ENCODE assay signal across 11 cellular contexts in the genomic region with DNA sequence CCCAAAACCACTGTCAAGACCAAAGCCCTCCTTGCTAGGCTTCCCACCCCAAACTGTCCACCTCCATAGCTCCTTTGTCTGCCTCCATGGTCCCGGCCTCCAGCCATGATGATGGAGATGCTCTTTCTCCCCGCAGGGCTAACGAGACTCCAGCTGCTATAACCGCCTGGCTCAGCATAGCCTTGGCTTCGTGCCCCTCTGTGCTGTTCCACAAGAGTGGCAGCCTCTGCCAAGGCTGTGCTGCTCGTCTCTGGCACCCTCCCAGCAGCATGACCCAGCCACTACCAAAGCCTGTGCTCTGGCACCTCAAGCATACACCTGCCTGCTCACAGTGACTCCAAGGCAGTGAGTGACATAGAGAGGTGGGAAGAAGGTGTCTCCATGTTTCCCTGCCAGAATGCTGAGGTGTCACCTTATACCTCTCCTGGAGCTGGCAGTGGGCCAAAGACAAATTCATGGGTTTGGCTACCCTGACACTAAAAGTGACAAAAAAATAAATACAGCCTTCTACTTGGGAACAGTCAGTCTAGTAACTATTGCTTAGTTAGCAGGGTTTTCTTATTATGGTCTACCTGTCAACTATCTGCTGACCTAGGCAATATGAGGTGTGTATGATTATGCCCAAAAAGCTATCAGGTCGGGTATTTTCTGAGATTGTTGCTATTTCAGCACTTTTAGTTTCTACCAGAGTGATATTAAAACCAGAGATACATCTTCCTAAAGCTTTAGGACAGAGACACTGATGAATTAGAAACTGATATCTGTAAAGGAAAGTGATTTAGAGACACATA. TPM values are rescaled to one million over a fixed set of nuclear protein-coding genes. Genes with fewer than 3 reads are reported as not detected.
DNase-seq lines count a peak whose midpoint lies in the region; ATAC-seq and TF ChIP-seq lines count a peak whose summit lies in the region.
"Had no signal": no experiment of that assay in that cellular context is flagged by ENCODE, and none has a peak within 500 bp of the region (broad histone marks: within the 10 kb centered on the region; RNA-seq: fewer than 3 reads in every experiment).

No MANE protein-coding gene starts in this region.

- no peak for ATAC-seq in natural killer cell
- no peak for ATAC-seq in natural killer cell treated with Interleukin-12 subunit alpha and Interleukin-12 subunit beta and Interleukin-15 and Interleukin-18, amount 100 ng/mL, for 72 hours
- peak; percentile 97 for ATAC-seq in left lobe of liver
- ATAC-seq in GM18520 (IDR thresholded peaks at IDR 0.05; ENCODE audit: unreplicated experiment): no peak

- H3K27ac ChIP-seq in adrenal gland: no peak overlapping the region
- H3K27ac ChIP-seq: neutrophil had no signal

- intact Hi-C loops in natural killer cell (cut with micrococcal nuclease) (loop anchor here (5.0 kb wide), 1 partner anchor 47 kb away; no protein-coding TSS in a partner anchor), adrenal gland (cut with DNase I) (no loop called here)

- H3K36me3 Mint-ChIP-seq in natural killer cell (no peaks in the 10 kb centered on the region), glutamatergic neuron (ENCODE audit: unreplicated experiment) (no peaks in the 10 kb centered on the region)
- no peaks in the 10 kb centered on the region for H3K36me3 Mint-ChIP-seq in natural killer cell treated with Interleukin-12 subunit alpha and Interleukin-12 subunit beta and Interleukin-15 and Interleukin-18, amount 100 ng/mL, for 72 hours
- H3K36me3 Mint-ChIP-seq: IgD-negative memory B cell had no signal

- H3K36me3 ChIP-seq in adrenal gland (replicated peaks in 1 of 2): no peaks in the 10 kb centered on the region
- H3K36me3 ChIP-seq: neutrophil had no signal

- H3K4me3 ChIP-seq in adrenal gland: no peak overlapping the region

- H3K27me3 Mint-ChIP-seq in natural killer cell (ENCODE audit: low read depth in 2 of 2): no peaks in the 10 kb centered on the region
- H3K27me3 Mint-ChIP-seq in natural killer cell treated with Interleukin-12 subunit alpha and Interleukin-12 subunit beta and Interleukin-15 and Interleukin-18, amount 100 ng/mL, for 72 hours: no peaks in the 10 kb centered on the region
- H3K27me3 Mint-ChIP-seq in glutamatergic neuron (ENCODE audit: unreplicated experiment): no peaks in the 10 kb centered on the region

- peaks cover 3% of the 10 kb centered on the region for H3K27me3 ChIP-seq in adrenal gland
- H3K27me3 ChIP-seq: neutrophil had no signal

- H3K4me1 Mint-ChIP-seq in natural killer cell (peaks cover 74% of the 10 kb centered on the region in 2 donors), glutamatergic neuron (ENCODE audit: low read depth, unreplicated experiment) (no peaks in the 10 kb centered on the region)
- peaks cover 45% of the 10 kb centered on the region in 2 donors for H3K4me1 Mint-ChIP-seq in natural killer cell treated with Interleukin-12 subunit alpha and Interleukin-12 subunit beta and Interleukin-15 and Interleukin-18, amount 100 ng/mL, for 72 hours (ENCODE audit: low read depth in 2 of 2)

- 37 to 48% (median 45%) methylated on average over 6 to 7 of the region's 7 CpGs for WGBS in adrenal gland, 4 donors

- no peak for TF ChIP-seq POLR2A in adrenal gland (IDR thresholded peaks at IDR 0.05)

- H3K27ac Mint-ChIP-seq in natural killer cell (peak overlapping the region; percentile 18 to 67), glutamatergic neuron (ENCODE audit: unreplicated experiment) (no peak overlapping the region)
- peak overlapping the region in 1 of 2 donors; percentile 39 for H3K27ac Mint-ChIP-seq in natural killer cell treated with Interleukin-12 subunit alpha and Interleukin-12 subunit beta and Interleukin-15 and Interleukin-18, amount 100 ng/mL, for 72 hours

- H3K9me3 Mint-ChIP-seq in natural killer cell (no peaks in the 10 kb centered on the region), glutamatergic neuron (ENCODE audit: unreplicated experiment) (no peaks in the 10 kb centered on the region)
- no peaks in the 10 kb centered on the region for H3K9me3 Mint-ChIP-seq in natural killer cell treated with Interleukin-12 subunit alpha and Interleukin-12 subunit beta and Interleukin-15 and Interleukin-18, amount 100 ng/mL, for 72 hours
- H3K9me3 Mint-ChIP-seq: IgD-negative memory B cell had no signal

- no peaks in the 10 kb centered on the region for H3K4me1 ChIP-seq in adrenal gland (replicated peaks in 1 of 2)

- H3K4me3 Mint-ChIP-seq in natural killer cell (no peak overlapping the region), glutamatergic neuron (ENCODE audit: unreplicated experiment) (no peak overlapping the region)
- H3K4me3 Mint-ChIP-seq in natural killer cell treated with Interleukin-12 subunit alpha and Interleukin-12 subunit beta and Interleukin-15 and Interleukin-18, amount 100 ng/mL, for 72 hours: no peak overlapping the region
- H3K4me3 Mint-ChIP-seq: IgD-negative memory B cell had no signal

- DNase-seq in natural killer cell: no peak
- no peak for DNase-seq in natural killer cell treated with Interleukin-12 subunit alpha and Interleukin-12 subunit beta and Interleukin-15 and Interleukin-18, amount 100 ng/mL, for 72 hours (ENCODE audit: low spot score)
- DNase-seq in adrenal gland: peak; percentile 66 to 88 (median 85)
- peak; percentile 83 for DNase-seq in left lobe of liver (ENCODE audit: low spot score)
- no peak for DNase-seq in SKM-1 treated with dmso at 0.1 percent for 144 hours (lab: John Stamatoyannopoulos, UW; ENCODE audit: unreplicated experiment)
- no peak for DNase-seq in glutamatergic neuron
- no peak for DNase-seq in activated CD4-positive, CD25-positive, alpha-beta regulatory T cell treated with anti-CD3 and anti-CD28 coated beads, Interleukin-2, amount 50 U/mL, for 72 hours
- DNase-seq: activated effector memory CD4-positive, alpha-beta T cell treated with Interleukin-2 at 50 U/mL for 16 hours had no signal

- TF ChIP-seq CTCF in natural killer cell (IDR thresholded peaks at IDR 0.05): no peak
- no peak for TF ChIP-seq CTCF in adrenal gland (IDR thresholded peaks at IDR 0.05)
- TF ChIP-seq CTCF in glutamatergic neuron (IDR thresholded peaks at IDR 0.05; ENCODE audit: partially characterized antibody, unreplicated experiment): no peak

- H3K9me3 ChIP-seq in adrenal gland (replicated peaks in 1 of 3): no peaks in the 10 kb centered on the region
- H3K9me3 ChIP-seq: neutrophil had no signal

RNA-seq across cellular contexts. Expression of a gene that starts 16.1 kb away (rescaled TPM):
- total RNA-seq in natural killer cell: 10 to 100 TPM; 12.4 to 92.9 (median 23.3) TPM
- under 1 TPM in 1 of 2 donors, not detected in 1; 0.52 TPM for total RNA-seq in natural killer cell treated with Interleukin-12 subunit alpha and Interleukin-12 subunit beta and Interleukin-15 and Interleukin-18, amount 100 ng/mL, for 72 hours
- total RNA-seq in adrenal gland: under 1 TPM in 1 of 8 donors, not detected in 7; 0.18 TPM
- polyA plus RNA-seq in adrenal gland: under 1 TPM in 1 of 3 donors, not detected in 2; 0.64 TPM
- not detected for total RNA-seq in left lobe of liver
- total RNA-seq in glutamatergic neuron (ENCODE audit: unreplicated experiment): not detected
- polyA plus RNA-seq: IgD-negative memory B cell had no signal

RNA-seq across cellular contexts. Expression of a gene that starts 17.6 kb away (rescaled TPM):
- total RNA-seq in natural killer cell (1 to 10 TPM in 1 of 3 donors, under 1 TPM in 2; 0.63 to 1.4 (median 0.66) TPM), adrenal gland (not detected), left lobe of liver (not detected), glutamatergic neuron (ENCODE audit: unreplicated experiment) (not detected)
- total RNA-seq in natural killer cell treated with Interleukin-12 subunit alpha and Interleukin-12 subunit beta and Interleukin-15 and Interleukin-18, amount 100 ng/mL, for 72 hours: not detected
- under 1 TPM in 1 of 3 donors, not detected in 2; 0.16 TPM for polyA plus RNA-seq in adrenal gland
- polyA plus RNA-seq: IgD-negative memory B cell had no signal

RNA-seq across cellular contexts. Expression of a gene that starts 33.2 kb away (rescaled TPM):
- total RNA-seq in natural killer cell: 100 to 1,000 TPM in 1 of 3 donors, 10 to 100 TPM in 2; 21.9 to 136 (median 38.0) TPM
- total RNA-seq in natural killer cell treated with Interleukin-12 subunit alpha and Interleukin-12 subunit beta and Interleukin-15 and Interleukin-18, amount 100 ng/mL, for 72 hours: under 1 TPM in 1 of 2 donors, not detected in 1; 0.43 TPM
- total RNA-seq in adrenal gland: under 1 TPM in 1 of 8 donors, not detected in 7; 0.14 TPM
- polyA plus RNA-seq in adrenal gland: 1 to 10 TPM in 1 of 3 donors, not detected in 2; 2.7 TPM
- not detected for total RNA-seq in left lobe of liver
- not detected for total RNA-seq in glutamatergic neuron (ENCODE audit: unreplicated experiment)
- polyA plus RNA-seq: IgD-negative memory B cell had no signal

RNA-seq across cellular contexts. Expression of a gene that starts 45.7 kb away (rescaled TPM):
- total RNA-seq in natural killer cell (1 to 10 TPM in 1 of 3 donors, under 1 TPM in 1, not detected in 1; 0.27 to 1.8 TPM), adrenal gland (under 1 TPM in 1 of 8 donors, not detected in 7; 0.08 TPM), left lobe of liver (not detected), glutamatergic neuron (ENCODE audit: unreplicated experiment) (not detected)
- not detected for total RNA-seq in natural killer cell treated with Interleukin-12 subunit alpha and Interleukin-12 subunit beta and Interleukin-15 and Interleukin-18, amount 100 ng/mL, for 72 hours
- not detected for polyA plus RNA-seq in adrenal gland

Comparison
In these comparisons a context has a peak if more than half of its experiments do, and no peak if none do; other contexts are left out.
1. RNA of a gene that starts 16.1 kb away (total RNA-seq): 12.4 to 92.9 TPM in natural killer cell; 0.52 TPM in natural killer cell treated with Interleukin-12 subunit alpha and Interleukin-12 subunit beta and Interleukin-15 and Interleukin-18, amount 100 ng/mL, for 72 hours, not detected in left lobe of liver (single experiment), 0.18 TPM in adrenal gland and not detected in glutamatergic neuron (single experiment); every median in the first group is over 4 times any median in the second.
2. RNA of a gene that starts 33.2 kb away (total RNA-seq): 21.9 to 136 TPM in natural killer cell; 0.43 TPM in natural killer cell treated with Interleukin-12 subunit alpha and Interleukin-12 subunit beta and Interleukin-15 and Interleukin-18, amount 100 ng/mL, for 72 hours, 0.14 TPM in adrenal gland, not detected in left lobe of liver (single experiment) and not detected in glutamatergic neuron (single experiment); every median in the first group is over 10 times any median in the second.
3. DNase-seq: peak in adrenal gland (7 of 7) and left lobe of liver (single experiment); none in natural killer cell (single experiment), natural killer cell treated with Interleukin-12 subunit alpha and Interleukin-12 subunit beta and Interleukin-15 and Interleukin-18, amount 100 ng/mL, for 72 hours (single experiment), SKM-1 treated with dmso at 0.1 percent for 144 hours (single experiment), glutamatergic neuron (single experiment) and activated CD4-positive, CD25-positive, alpha-beta regulatory T cell treated with anti-CD3 and anti-CD28 coated beads, Interleukin-2, amount 50 U/mL, for 72 hours (single experiment).